In the genomic region with DNA sequence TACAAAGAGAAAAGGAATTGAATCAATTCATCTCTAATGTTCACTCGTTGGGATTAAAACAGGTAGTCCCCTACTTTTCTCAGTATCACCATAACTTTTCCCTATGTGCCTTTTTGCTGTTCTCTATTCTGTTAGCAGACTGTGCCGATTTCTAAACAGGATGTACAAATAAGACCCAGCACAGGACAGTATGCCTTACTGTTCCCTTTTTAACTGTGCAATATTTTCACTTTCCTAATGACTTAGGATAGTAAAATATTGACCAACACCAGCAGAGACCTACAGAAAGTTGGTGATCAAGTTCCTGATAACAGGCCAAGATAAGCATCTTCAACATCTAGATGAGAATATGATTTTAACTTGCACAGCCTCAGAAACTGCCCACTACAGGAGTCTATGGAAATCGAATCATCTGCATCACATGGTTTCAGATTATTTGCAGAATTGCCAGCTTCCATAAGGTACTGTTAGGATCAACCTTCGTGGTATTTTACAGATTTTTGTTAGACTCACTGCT, we compare ENCODE assay signal across 15 cellular contexts. TPM values are rescaled to one million over a fixed set of nuclear protein-coding genes. Genes with fewer than 3 reads are reported as not detected.
A peak's percentile ranks its signal among the peaks of the same experiment; 100 is the strongest.
DNase-seq lines count a peak whose midpoint lies in the region; ATAC-seq lines count a peak whose summit lies in the region.
"Had no signal": no experiment of that assay in that cellular context is flagged by ENCODE, and none has a peak within 500 bp of the region (broad histone marks: within the 10 kb centered on the region; RNA-seq: fewer than 3 reads in every experiment).

No MANE protein-coding gene starts in this region.

- DNase-seq in cerebellar cortex (ENCODE audit: low spot score) (no peak), Kasumi-1 (lab: John Stamatoyannopoulos, UW) (no peak), midbrain (lab: John Stamatoyannopoulos, UW) (no peak), NCI-H748 treated with DMSO at 0.1 percent for 48 hours (lab: John Stamatoyannopoulos, UW) (no peak)
- DNase-seq: DMS 273 treated with DMSO at 0.1 percent for 48 hours; foreskin keratinocyte; NCI-H1436; stimulated activated naive CD4-positive, alpha-beta T cell treated with Interleukin-2 at 50 U/mL for 16 hours had no signal

- peak overlapping the region; percentile 40 for H3K27ac Mint-ChIP-seq in activated T-helper 17 cell treated with anti-CD3 and anti-CD28 coated beads, Interleukin-2, amount 50 U/mL, for 72 hours
- H3K27ac Mint-ChIP-seq: memory B cell had no signal

- no peak overlapping the region for H3K4me3 Mint-ChIP-seq in activated T-helper 17 cell treated with anti-CD3 and anti-CD28 coated beads, Interleukin-2, amount 50 U/mL, for 72 hours
- H3K4me3 Mint-ChIP-seq: memory B cell had no signal

- no peaks in the 10 kb centered on the region for H3K27me3 Mint-ChIP-seq in activated T-helper 17 cell treated with anti-CD3 and anti-CD28 coated beads, Interleukin-2, amount 50 U/mL, for 72 hours
- H3K27me3 Mint-ChIP-seq: memory B cell had no signal

- ATAC-seq in GM18517 (IDR thresholded peaks at IDR 0.05; ENCODE audit: unreplicated experiment) (peak; percentile 84), GM21390 (IDR thresholded peaks at IDR 0.05; ENCODE audit: unreplicated experiment) (peak; percentile 79), HG03060 (IDR thresholded peaks at IDR 0.05; ENCODE audit: low read depth, unreplicated experiment) (peak; percentile 72)
- ATAC-seq in activated T-helper 17 cell treated with anti-CD3 and anti-CD28 coated beads, Interleukin-2, amount 50 U/mL, for 72 hours (replicated peaks), result peak; percentile 26
- ATAC-seq: foreskin keratinocyte, HCT116, Right ventricle myocardium inferior had no signal

- H3K9me3 Mint-ChIP-seq in activated T-helper 17 cell treated with anti-CD3 and anti-CD28 coated beads, Interleukin-2, amount 50 U/mL, for 72 hours, result peaks cover 5% of the 10 kb centered on the region
- H3K9me3 Mint-ChIP-seq: memory B cell had no signal

- H3K4me1 Mint-ChIP-seq in activated T-helper 17 cell treated with anti-CD3 and anti-CD28 coated beads, Interleukin-2, amount 50 U/mL, for 72 hours, result peaks cover 21% of the 10 kb centered on the region

- H3K36me3 Mint-ChIP-seq in activated T-helper 17 cell treated with anti-CD3 and anti-CD28 coated beads, Interleukin-2, amount 50 U/mL, for 72 hours (ENCODE audit: low read depth), result peaks cover 100% of the 10 kb centered on the region

RNA-seq across cellular contexts. Expression of a gene that starts 42.0 kb away (rescaled TPM):
- total RNA-seq in activated T-helper 17 cell treated with anti-CD3 and anti-CD28 coated beads, Interleukin-2, amount 50 U/mL, for 72 hours, result 10 to 100 TPM; 48.8 to 56.3 TPM

RNA-seq across cellular contexts. Expression of a gene that starts 51.4 kb away (rescaled TPM):
- under 1 TPM; 0.53 to 0.69 TPM for total RNA-seq in activated T-helper 17 cell treated with anti-CD3 and anti-CD28 coated beads, Interleukin-2, amount 50 U/mL, for 72 hours

Comparison
In these comparisons a context has a peak if more than half of its experiments do, and no peak if none do; other contexts are left out.
1. ATAC-seq: peak in every context shown above with its lines; median percentile 84 in GM18517; 79 in GM21390; 72 in HG03060; 26 in activated T-helper 17 cell treated with anti-CD3 and anti-CD28 coated beads, Interleukin-2, amount 50 U/mL, for 72 hours.